Comparison of ENCODE assay signal across 18 cellular contexts in genomic region chr6:169567809-169568208, GRCh38.
DNase-seq lines count a peak whose midpoint lies in the region; TF ChIP-seq lines count a peak whose summit lies in the region.
"Had no signal": no experiment of that assay in that cellular context is flagged by ENCODE, and none has a peak within 500 bp of the region (broad histone marks: within the 10 kb centered on the region; RNA-seq: fewer than 3 reads in every experiment).

No MANE protein-coding gene starts in this region.

- H3K4me3 ChIP-seq in BLaER1 treated with 17β-estradiol and CSF1 and Interleukin-3, amounts not matched to agents 10 nM and 100 nM = no peak overlapping the region
- H3K4me3 ChIP-seq in MM.1S (ENCODE audit: low read length) (no peak overlapping the region), tibial nerve (no peak overlapping the region)
- H3K4me3 ChIP-seq: GM12878, GM23248, HAP-1 had no signal

- no peak for DNase-seq in MM.1S
- DNase-seq in islet precursor cell = peak; percentile 13
- DNase-seq in posterior vena cava (ENCODE audit: low spot score) = peak; percentile 57
- DNase-seq in tibial nerve (ENCODE audit: low spot score in 2 of 2) = no peak
- no peak for DNase-seq in activated naive CD4-positive, alpha-beta T cell treated with anti-CD3 and anti-CD28 coated beads, Interleukin-2, amount 10 ng/mL, durations not matched to agents 7 days and 5 days
- no peak for DNase-seq in NCI-H1048 (lab: John Stamatoyannopoulos, UW)
- DNase-seq in osteocyte (ENCODE audit: extremely low spot score, unreplicated experiment) = no peak
- DNase-seq: ACHN; BE2C; Calu3; CD8-positive, alpha-beta T cell; DND-41; EL; GM23248 had no signal

- H3K79me2 ChIP-seq in MM.1S (ENCODE audit: low read length) = no peaks in the 10 kb centered on the region

- no peak for TF ChIP-seq POLR2A in tibial nerve (IDR thresholded peaks at IDR 0.05)

- no peak overlapping the region for H3K27ac Mint-ChIP-seq in activated naive CD4-positive, alpha-beta T cell treated with anti-CD3 and anti-CD28 coated beads, Interleukin-2, amount 10 ng/mL, durations not matched to agents 7 days and 5 days
- no peak overlapping the region for H3K27ac Mint-ChIP-seq in osteocyte (ENCODE audit: unreplicated experiment)
- H3K27ac Mint-ChIP-seq: CD14-positive monocyte; CD8-positive, alpha-beta T cell had no signal

- no peak for TF ChIP-seq EP300 in tibial nerve (IDR thresholded peaks at IDR 0.05)

- intact Hi-C loops in posterior vena cava (cut with DNase I) = no loop called here

- no peaks in the 10 kb centered on the region for H3K9me2 ChIP-seq in MM.1S (replicated peaks; ENCODE audit: insufficient read depth, low read length)

- peaks cover 0 to 22% (median 20%) of the 10 kb centered on the region in 10 experiments; a peak in 16 of 20 replicates for H3K4me1 ChIP-seq in BLaER1 treated with 17β-estradiol and CSF1 and Interleukin-3, amounts not matched to agents 10 nM and 100 nM
- H3K4me1 ChIP-seq in MM.1S (ENCODE audit: low read length) = 0 out of 2 replicates have a peak, but pooled peaks cover 5% of the 10 kb centered on the region
- H3K4me1 ChIP-seq in tibial nerve = no peaks in the 10 kb centered on the region
- H3K4me1 ChIP-seq: BE2C, HAP-1 had no signal

- no peaks in the 10 kb centered on the region for H4K20me1 ChIP-seq in BLaER1 treated with 17β-estradiol and CSF1 and Interleukin-3, amounts not matched to agents 10 nM and 100 nM
- H4K20me1 ChIP-seq in MM.1S (ENCODE audit: insufficient read depth, low read length) = no peaks in the 10 kb centered on the region

- no peak overlapping the region for H3K4me3 Mint-ChIP-seq in activated naive CD4-positive, alpha-beta T cell treated with anti-CD3 and anti-CD28 coated beads, Interleukin-2, amount 10 ng/mL, durations not matched to agents 7 days and 5 days
- no peak overlapping the region for H3K4me3 Mint-ChIP-seq in osteocyte (ENCODE audit: unreplicated experiment)
- H3K4me3 Mint-ChIP-seq: CD14-positive monocyte; CD8-positive, alpha-beta T cell had no signal

- H3K27ac ChIP-seq in BLaER1 treated with 17β-estradiol and CSF1 and Interleukin-3, amounts not matched to agents 10 nM and 100 nM = peak overlapping the region in 1 of 11 experiments; percentile 11; a peak in 1 of 22 replicates
- H3K27ac ChIP-seq in MM.1S (ENCODE audit: low read length) (no peak overlapping the region), tibial nerve (no peak overlapping the region)
- H3K27ac ChIP-seq: GM23248 had no signal

- peaks cover 20% of the 10 kb centered on the region for H3K27me3 Mint-ChIP-seq in activated naive CD4-positive, alpha-beta T cell treated with anti-CD3 and anti-CD28 coated beads, Interleukin-2, amount 10 ng/mL, durations not matched to agents 7 days and 5 days
- H3K27me3 Mint-ChIP-seq in osteocyte (ENCODE audit: unreplicated experiment) = no peaks in the 10 kb centered on the region

- H3K9me3 Mint-ChIP-seq in activated naive CD4-positive, alpha-beta T cell treated with anti-CD3 and anti-CD28 coated beads, Interleukin-2, amount 10 ng/mL, durations not matched to agents 7 days and 5 days = no peaks in the 10 kb centered on the region
- no peaks in the 10 kb centered on the region for H3K9me3 Mint-ChIP-seq in osteocyte (ENCODE audit: unreplicated experiment)
- H3K9me3 Mint-ChIP-seq: CD8-positive, alpha-beta T cell had no signal

- no peak overlapping the region for H2AFZ ChIP-seq in MM.1S (ENCODE audit: low read length)
- H2AFZ ChIP-seq: GM23248 had no signal

- H3K4me2 ChIP-seq in BLaER1 treated with 17β-estradiol and CSF1 and Interleukin-3, amounts not matched to agents 10 nM and 100 nM = peak overlapping the region in 10 of 11 experiments; percentile 3 to 65 (median 54); a peak in 17 of 22 replicates
- H3K4me2 ChIP-seq in MM.1S (ENCODE audit: low read depth, low read length) = peak overlapping the region; percentile 35; the same call in 1 of the 2 replicates

- no peak for TF ChIP-seq CTCF in MM.1S (IDR thresholded peaks at IDR 0.05; ENCODE audit: low read length)
- TF ChIP-seq CTCF in tibial nerve (IDR thresholded peaks at IDR 0.05) = no peak
- TF ChIP-seq CTCF in osteocyte (IDR thresholded peaks at IDR 0.05) = no peak

- peaks cover 20% of the 10 kb centered on the region for H3K4me1 Mint-ChIP-seq in activated naive CD4-positive, alpha-beta T cell treated with anti-CD3 and anti-CD28 coated beads, Interleukin-2, amount 10 ng/mL, durations not matched to agents 7 days and 5 days
- H3K4me1 Mint-ChIP-seq in osteocyte (ENCODE audit: unreplicated experiment) = peaks cover 9% of the 10 kb centered on the region
- H3K4me1 Mint-ChIP-seq: CD14-positive monocyte had no signal

- H3F3A ChIP-seq in MM.1S (ENCODE audit: insufficient read depth, low read length) = no peaks in the 10 kb centered on the region

- 80 to 83% methylated on average over 11 of the region's 11 CpGs for WGBS in tibial nerve, 2 donors

- no peaks in the 10 kb centered on the region for H3K9me3 ChIP-seq in BLaER1 treated with 17β-estradiol and CSF1 and Interleukin-3, amounts not matched to agents 10 nM and 100 nM (replicated peaks in 1 of 11)
- no peaks in the 10 kb centered on the region for H3K9me3 ChIP-seq in MM.1S (replicated peaks; ENCODE audit: insufficient read depth, low read length)
- no peaks in the 10 kb centered on the region for H3K9me3 ChIP-seq in tibial nerve
- H3K9me3 ChIP-seq: BE2C, HAP-1 had no signal

- H3K36me3 ChIP-seq in BLaER1 treated with 17β-estradiol and CSF1 and Interleukin-3, amounts not matched to agents 10 nM and 100 nM = peaks cover 0 to 4% (median 0%) of the 10 kb centered on the region in 11 experiments; a peak in 3 of 22 replicates
- no peaks in the 10 kb centered on the region for H3K36me3 ChIP-seq in MM.1S (replicated peaks; ENCODE audit: insufficient read depth, low read length)
- peaks cover 0 to 55% (median 0%) of the 10 kb centered on the region in 3 donors for H3K36me3 ChIP-seq in tibial nerve
- H3K36me3 ChIP-seq: BE2C, HAP-1 had no signal

- H3K36me3 Mint-ChIP-seq in activated naive CD4-positive, alpha-beta T cell treated with anti-CD3 and anti-CD28 coated beads, Interleukin-2, amount 10 ng/mL, durations not matched to agents 7 days and 5 days = no peaks in the 10 kb centered on the region
- H3K36me3 Mint-ChIP-seq in osteocyte (ENCODE audit: unreplicated experiment) = peaks cover 2% of the 10 kb centered on the region
- H3K36me3 Mint-ChIP-seq: CD14-positive monocyte had no signal

- H3K27me3 ChIP-seq in BLaER1 treated with 17β-estradiol and CSF1 and Interleukin-3, amounts not matched to agents 10 nM and 100 nM = no peaks in the 10 kb centered on the region
- no peaks in the 10 kb centered on the region for H3K27me3 ChIP-seq in MM.1S (replicated peaks; ENCODE audit: insufficient read depth, low read length)
- H3K27me3 ChIP-seq in tibial nerve = no peaks in the 10 kb centered on the region
- H3K27me3 ChIP-seq: BE2C had no signal

- no peak overlapping the region for H3K9ac ChIP-seq in BLaER1 treated with 17β-estradiol and CSF1 and Interleukin-3, amounts not matched to agents 10 nM and 100 nM
- no peak overlapping the region for H3K9ac ChIP-seq in MM.1S (ENCODE audit: low read length)
- H3K9ac ChIP-seq: GM23248 had no signal

- CTCF ChIA-PET in activated naive CD4-positive, alpha-beta T cell treated with anti-CD3 and anti-CD28 coated beads, Interleukin-2, amount 10 ng/mL, durations not matched to agents 7 days and 5 days (lab: Charles Lee) = no interaction called here

Comparison
In these comparisons a context has a peak if more than half of its experiments do, and no peak if none do; other contexts are left out.
1. DNase-seq: peak in islet precursor cell (single experiment) and posterior vena cava (single experiment); none in MM.1S (single experiment), tibial nerve (0 of 2), activated naive CD4-positive, alpha-beta T cell treated with anti-CD3 and anti-CD28 coated beads, Interleukin-2, amount 10 ng/mL, durations not matched to agents 7 days and 5 days (single experiment), NCI-H1048 (single experiment) and osteocyte (single experiment).